20 cellular contexts compared by ENCODE assay signal in the genomic region with DNA sequence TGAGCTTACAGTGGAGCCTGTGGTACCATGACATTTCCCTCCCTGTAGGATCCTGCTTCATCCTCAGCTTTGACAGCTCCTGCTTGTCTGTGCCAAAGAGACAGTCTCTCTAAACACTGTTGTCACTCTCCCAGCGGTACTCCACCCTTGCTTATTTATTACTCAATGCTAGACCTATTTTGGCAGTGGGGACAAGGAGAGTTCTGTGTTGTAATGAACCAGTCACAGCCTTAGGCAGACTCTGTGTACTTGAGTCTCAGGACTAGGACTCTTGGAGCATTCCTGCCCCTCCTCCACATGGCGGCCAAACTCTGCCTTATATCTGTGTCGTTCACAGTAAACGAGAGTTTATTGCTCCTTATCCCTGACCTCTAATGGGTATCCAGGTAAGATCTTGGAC.
"Had no signal": no experiment of that assay in that cellular context is flagged by ENCODE, and none has a peak within 500 bp of the region (broad histone marks: within the 10 kb centered on the region; RNA-seq: fewer than 3 reads in every experiment).

No MANE protein-coding gene starts in this region.

- H3K4me1 ChIP-seq: body of pancreas, sigmoid colon had no signal

- H3K4me3 ChIP-seq: body of pancreas, esophagus muscularis mucosa, mucosa of descending colon, sigmoid colon, thoracic aorta had no signal

- H3K27ac ChIP-seq: body of pancreas, esophagus muscularis mucosa, sigmoid colon, thoracic aorta had no signal

- H3K27ac Mint-ChIP-seq: activated CD8-positive, alpha-beta memory T cell treated with anti-CD3 and anti-CD28 coated beads, Interleukin-2, amount 10 ng/mL, durations not matched to agents 7 days and 5 days; activated naive CD4-positive, alpha-beta T cell treated with anti-CD3 and anti-CD28 coated beads, Interleukin-2, amount 50 U/mL, for 24 hours; activated T-cell treated with anti-CD3 and anti-CD28 coated beads, Interleukin-2, amount 50 U/mL, for 24 hours; naive thymus-derived CD8-positive, alpha-beta T cell; progenitor cell of endocrine pancreas; stimulated activated naive CD8-positive, alpha-beta T cell treated with anti-CD3 and anti-CD28 coated beads, Interleukin-15, amount 100 ng/mL, for 72 hours had no signal

- H3K27me3 ChIP-seq: body of pancreas, esophagus muscularis mucosa, sigmoid colon had no signal

- H3K36me3 Mint-ChIP-seq: activated CD8-positive, alpha-beta memory T cell treated with anti-CD3 and anti-CD28 coated beads, Interleukin-2, amount 10 ng/mL, durations not matched to agents 7 days and 5 days; activated naive CD4-positive, alpha-beta T cell treated with anti-CD3 and anti-CD28 coated beads, Interleukin-2, amount 50 U/mL, for 24 hours; naive thymus-derived CD8-positive, alpha-beta T cell had no signal

- DNase-seq: activated CD4-positive, alpha-beta T cell treated with anti-CD3 and anti-CD28 coated beads for 1 hour; activated CD4-positive, alpha-beta T cell treated with anti-CD3 and anti-CD28 coated beads, Interleukin-2, amount 50 U/mL, for 48 hours; activated CD8-positive, alpha-beta memory T cell treated with anti-CD3 and anti-CD28 coated beads, Interleukin-2, amount 10 ng/mL, durations not matched to agents 7 days and 5 days; activated effector memory CD4-positive, alpha-beta T cell treated with Interleukin-2 at 50 U/mL for 16 hours; activated T-cell treated with anti-CD3 and anti-CD28 coated beads, Interleukin-2, amount 50 U/mL, for 24 hours; amniotic stem cell; body of pancreas; foreskin fibroblast; mucosa of descending colon; naive thymus-derived CD8-positive, alpha-beta T cell; nucleus accumbens; sigmoid colon; stimulated activated CD4-positive, alpha-beta T cell treated with anti-CD3 and anti-CD28 coated beads, Interleukin-4, amount 100 ng/mL, for 24 hours; stimulated activated naive CD8-positive, alpha-beta T cell treated with anti-CD3 and anti-CD28 coated beads, Interleukin-15, amount 100 ng/mL, for 72 hours; T1000 had no signal

- H3K36me3 ChIP-seq: esophagus muscularis mucosa, sigmoid colon, thoracic aorta had no signal

- ATAC-seq: activated CD8-positive, alpha-beta memory T cell treated with anti-CD3 and anti-CD28 coated beads, Interleukin-2, amount 10 ng/mL, durations not matched to agents 7 days and 5 days; body of pancreas; mucosa of descending colon; naive thymus-derived CD8-positive, alpha-beta T cell; stimulated activated naive CD8-positive, alpha-beta T cell treated with anti-CD3 and anti-CD28 coated beads, Interleukin-15, amount 100 ng/mL, for 72 hours had no signal

- H3K9me3 ChIP-seq: body of pancreas, esophagus muscularis mucosa, mucosa of descending colon, sigmoid colon, thoracic aorta had no signal

- H3K4me3 Mint-ChIP-seq: activated CD8-positive, alpha-beta memory T cell treated with anti-CD3 and anti-CD28 coated beads, Interleukin-2, amount 10 ng/mL, durations not matched to agents 7 days and 5 days; activated naive CD4-positive, alpha-beta T cell treated with anti-CD3 and anti-CD28 coated beads, Interleukin-2, amount 50 U/mL, for 24 hours; activated T-cell treated with anti-CD3 and anti-CD28 coated beads, Interleukin-2, amount 50 U/mL, for 24 hours; central memory CD8-positive, alpha-beta T cell; naive thymus-derived CD8-positive, alpha-beta T cell; stimulated activated naive CD8-positive, alpha-beta T cell treated with anti-CD3 and anti-CD28 coated beads, Interleukin-15, amount 100 ng/mL, for 72 hours had no signal

- H3K4me1 Mint-ChIP-seq: activated CD8-positive, alpha-beta memory T cell treated with anti-CD3 and anti-CD28 coated beads, Interleukin-2, amount 10 ng/mL, durations not matched to agents 7 days and 5 days; activated naive CD4-positive, alpha-beta T cell treated with anti-CD3 and anti-CD28 coated beads, Interleukin-2, amount 50 U/mL, for 24 hours; central memory CD8-positive, alpha-beta T cell; naive thymus-derived CD8-positive, alpha-beta T cell; stimulated activated naive CD8-positive, alpha-beta T cell treated with anti-CD3 and anti-CD28 coated beads, Interleukin-15, amount 100 ng/mL, for 72 hours had no signal

- H3K27me3 Mint-ChIP-seq: activated CD8-positive, alpha-beta memory T cell treated with anti-CD3 and anti-CD28 coated beads, Interleukin-2, amount 10 ng/mL, durations not matched to agents 7 days and 5 days; activated naive CD4-positive, alpha-beta T cell treated with anti-CD3 and anti-CD28 coated beads, Interleukin-2, amount 50 U/mL, for 24 hours; activated T-cell treated with anti-CD3 and anti-CD28 coated beads, Interleukin-2, amount 50 U/mL, for 24 hours; central memory CD8-positive, alpha-beta T cell; naive thymus-derived CD8-positive, alpha-beta T cell; progenitor cell of endocrine pancreas; stimulated activated naive CD8-positive, alpha-beta T cell treated with anti-CD3 and anti-CD28 coated beads, Interleukin-15, amount 100 ng/mL, for 72 hours had no signal
